Comparison of ENCODE assay signal across 2 cellular contexts in the genomic region with DNA sequence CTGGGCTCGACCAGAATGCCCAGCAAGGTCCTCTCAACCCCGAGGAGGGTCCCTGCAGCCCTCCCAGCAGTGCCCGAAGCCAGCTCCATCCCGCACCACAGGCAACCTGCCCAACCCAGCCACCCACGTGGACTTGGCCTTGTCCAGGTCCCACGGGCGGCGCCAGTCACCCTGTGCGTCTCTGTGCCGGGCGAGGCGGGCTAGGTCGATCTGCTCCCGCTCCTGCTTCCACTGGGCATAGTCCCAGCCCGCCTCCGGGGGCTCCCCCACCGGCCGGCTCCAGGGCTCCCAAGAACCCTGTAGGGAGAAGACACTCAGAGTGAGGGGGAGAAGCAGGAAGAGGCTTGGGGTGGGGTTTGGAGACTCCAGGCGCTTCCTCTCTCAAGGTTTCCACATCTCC.
TF ChIP-seq lines count a peak whose summit lies in the region.

No MANE protein-coding gene starts in this region.

TF ChIP-seq in SK-N-SH, 30 proteins besides CTCF, POLR2A, EP300 and RAD21 (continued from another document):
- TF ChIP-seq, protein P1, sequence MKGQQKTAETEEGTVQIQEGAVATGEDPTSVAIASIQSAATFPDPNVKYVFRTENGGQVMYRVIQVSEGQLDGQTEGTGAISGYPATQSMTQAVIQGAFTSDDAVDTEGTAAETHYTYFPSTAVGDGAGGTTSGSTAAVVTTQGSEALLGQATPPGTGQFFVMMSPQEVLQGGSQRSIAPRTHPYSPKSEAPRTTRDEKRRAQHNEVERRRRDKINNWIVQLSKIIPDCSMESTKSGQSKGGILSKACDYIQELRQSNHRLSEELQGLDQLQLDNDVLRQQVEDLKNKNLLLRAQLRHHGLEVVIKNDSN (IDR thresholded peaks at IDR 0.05; ENCODE audit: borderline replicate concordance, low read depth) = no peak
- no peak for TF ChIP-seq GABPA (IDR thresholded peaks at IDR 0.05; ENCODE audit: low read depth)
- no peak for TF ChIP-seq TAF1 (IDR thresholded peaks at IDR 0.05; ENCODE audit: borderline replicate concordance, low read depth, low read length)
- no peak for TF ChIP-seq TCF12 (IDR thresholded peaks at IDR 0.05)
- TF ChIP-seq RXRA (IDR thresholded peaks at IDR 0.05; ENCODE audit: borderline replicate concordance, low read depth) = no peak
- TF ChIP-seq MEF2A (IDR thresholded peaks at IDR 0.05; ENCODE audit: borderline replicate concordance, low read depth) = no peak
- no peak for TF ChIP-seq NFIC (IDR thresholded peaks at IDR 0.05; ENCODE audit: borderline replicate concordance)
- no peak for TF ChIP-seq POLR2AphosphoS5 (IDR thresholded peaks at IDR 0.05; ENCODE audit: low read depth, low read length)
- no peak for TF ChIP-seq FOSL2 (IDR thresholded peaks at IDR 0.05; ENCODE audit: borderline replicate concordance, low read depth)

TF ChIP-seq in SK-N-SH treated with all-trans-retinoic acid at 6 μM for 48 hours, 23 proteins besides CTCF, POLR2A, EP300 and RAD21 (continued from another document):
- TF ChIP-seq, protein P2, sequence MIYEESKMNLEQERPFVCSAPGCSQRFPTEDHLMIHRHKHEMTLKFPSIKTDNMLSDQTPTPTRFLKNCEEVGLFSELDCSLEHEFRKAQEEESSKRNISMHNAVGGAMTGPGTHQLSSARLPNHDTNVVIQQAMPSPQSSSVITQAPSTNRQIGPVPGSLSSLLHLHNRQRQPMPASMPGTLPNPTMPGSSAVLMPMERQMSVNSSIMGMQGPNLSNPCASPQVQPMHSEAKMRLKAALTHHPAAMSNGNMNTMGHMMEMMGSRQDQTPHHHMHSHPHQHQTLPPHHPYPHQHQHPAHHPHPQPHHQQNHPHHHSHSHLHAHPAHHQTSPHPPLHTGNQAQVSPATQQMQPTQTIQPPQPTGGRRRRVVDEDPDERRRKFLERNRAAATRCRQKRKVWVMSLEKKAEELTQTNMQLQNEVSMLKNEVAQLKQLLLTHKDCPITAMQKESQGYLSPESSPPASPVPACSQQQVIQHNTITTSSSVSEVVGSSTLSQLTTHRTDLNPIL (CRISPR knock-in tag; IDR thresholded peaks at IDR 0.05; ENCODE audit: low read depth) = no peak
- TF ChIP-seq ISL1 (CRISPR knock-in tag; IDR thresholded peaks at IDR 0.05) (no peak), ZNF565 (CRISPR knock-in tag; conservative IDR thresholded peaks at IDR 0.05; ENCODE audit: low read depth) (no peak), BACH2 (CRISPR knock-in tag; IDR thresholded peaks at IDR 0.05; ENCODE audit: borderline replicate concordance) (no peak), GLIS3 (CRISPR knock-in tag; IDR thresholded peaks at IDR 0.05) (no peak), PPARA (CRISPR knock-in tag; IDR thresholded peaks at IDR 0.05; ENCODE audit: borderline replicate concordance) (no peak), CSDC2 (CRISPR knock-in tag; IDR thresholded peaks at IDR 0.05) (no peak)
- TF ChIP-seq, protein P3, sequence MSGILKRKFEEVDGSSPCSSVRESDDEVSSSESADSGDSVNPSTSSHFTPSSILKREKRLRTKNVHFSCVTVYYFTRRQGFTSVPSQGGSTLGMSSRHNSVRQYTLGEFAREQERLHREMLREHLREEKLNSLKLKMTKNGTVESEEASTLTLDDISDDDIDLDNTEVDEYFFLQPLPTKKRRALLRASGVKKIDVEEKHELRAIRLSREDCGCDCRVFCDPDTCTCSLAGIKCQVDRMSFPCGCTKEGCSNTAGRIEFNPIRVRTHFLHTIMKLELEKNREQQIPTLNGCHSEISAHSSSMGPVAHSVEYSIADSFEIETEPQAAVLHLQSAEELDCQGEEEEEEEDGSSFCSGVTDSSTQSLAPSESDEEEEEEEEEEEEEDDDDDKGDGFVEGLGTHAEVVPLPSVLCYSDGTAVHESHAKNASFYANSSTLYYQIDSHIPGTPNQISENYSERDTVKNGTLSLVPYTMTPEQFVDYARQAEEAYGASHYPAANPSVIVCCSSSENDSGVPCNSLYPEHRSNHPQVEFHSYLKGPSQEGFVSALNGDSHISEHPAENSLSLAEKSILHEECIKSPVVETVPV (CRISPR knock-in tag; IDR thresholded peaks at IDR 0.05) = no peak
TF ChIP-seq in SK-N-SH treated with all-trans-retinoic acid at 6 μM for 48 hours: peak in this region for 0.
